In genomic region chr2:88170472-88170892, GRCh38 we compare ENCODE assay signal across 8 cellular contexts.
DNase-seq lines count a peak whose midpoint lies in the region; ATAC-seq lines count a peak whose summit lies in the region.

No MANE protein-coding gene starts in this region.

- H3K36me3 Mint-ChIP-seq in activated T-cell treated with anti-CD3 and anti-CD28 coated beads, Interleukin-2, amount 50 U/mL, for 24 hours (ENCODE audit: low read depth): no peaks in the 10 kb centered on the region

- H3K4me3 Mint-ChIP-seq in activated T-cell treated with anti-CD3 and anti-CD28 coated beads, Interleukin-2, amount 50 U/mL, for 24 hours: peak overlapping the region; percentile 63
- H3K4me3 Mint-ChIP-seq in stimulated activated naive CD8-positive, alpha-beta T cell treated with anti-CD3 and anti-CD28 coated beads, Interleukin-15, amount 100 ng/mL, for 72 hours: peak overlapping the region; percentile 78 to 80

- H3K4me1 Mint-ChIP-seq in activated T-cell treated with anti-CD3 and anti-CD28 coated beads, Interleukin-2, amount 50 U/mL, for 24 hours (ENCODE audit: low read depth): peaks cover 6% of the 10 kb centered on the region
- H3K4me1 Mint-ChIP-seq in stimulated activated naive CD8-positive, alpha-beta T cell treated with anti-CD3 and anti-CD28 coated beads, Interleukin-15, amount 100 ng/mL, for 72 hours: peaks cover 9% of the 10 kb centered on the region

- DNase-seq in activated T-cell treated with anti-CD3 and anti-CD28 coated beads, Interleukin-2, amount 50 U/mL, for 24 hours: peak; percentile 54
- DNase-seq in activated T-cell treated with anti-CD3 and anti-CD28 coated beads for 4 hours (no peak), astrocyte of the hippocampus (ENCODE audit: low read depth, low spot score) (peak; percentile 65), iris pigment epithelial cell (ENCODE audit: low read depth) (peak; percentile 45), NCI-H2171 treated with DMSO at 0.1 percent for 48 hours (lab: John Stamatoyannopoulos, UW) (no peak), SHP77 treated with DMSO at 0.1 percent for 48 hours (lab: John Stamatoyannopoulos, UW) (no peak)
- peak in 1 of 2 donors; percentile 18 for DNase-seq in stimulated activated naive CD8-positive, alpha-beta T cell treated with anti-CD3 and anti-CD28 coated beads, Interleukin-15, amount 100 ng/mL, for 72 hours

- no peak overlapping the region for H3K27ac Mint-ChIP-seq in activated T-cell treated with anti-CD3 and anti-CD28 coated beads, Interleukin-2, amount 50 U/mL, for 24 hours
- peak overlapping the region; percentile 76 to 91 for H3K27ac Mint-ChIP-seq in stimulated activated naive CD8-positive, alpha-beta T cell treated with anti-CD3 and anti-CD28 coated beads, Interleukin-15, amount 100 ng/mL, for 72 hours

- ATAC-seq in stimulated activated naive CD8-positive, alpha-beta T cell treated with anti-CD3 and anti-CD28 coated beads, Interleukin-15, amount 100 ng/mL, for 72 hours: peak; percentile 62
- ATAC-seq in GM19397 (IDR thresholded peaks at IDR 0.05; ENCODE audit: unreplicated experiment): no peak

- no peaks in the 10 kb centered on the region for H3K9me3 Mint-ChIP-seq in activated T-cell treated with anti-CD3 and anti-CD28 coated beads, Interleukin-2, amount 50 U/mL, for 24 hours
- H3K9me3 Mint-ChIP-seq in stimulated activated naive CD8-positive, alpha-beta T cell treated with anti-CD3 and anti-CD28 coated beads, Interleukin-15, amount 100 ng/mL, for 72 hours: peaks cover 0 to 3% of the 10 kb centered on the region in 2 donors

- peaks cover 16% of the 10 kb centered on the region for H3K27me3 Mint-ChIP-seq in activated T-cell treated with anti-CD3 and anti-CD28 coated beads, Interleukin-2, amount 50 U/mL, for 24 hours
- H3K27me3 Mint-ChIP-seq in stimulated activated naive CD8-positive, alpha-beta T cell treated with anti-CD3 and anti-CD28 coated beads, Interleukin-15, amount 100 ng/mL, for 72 hours: peaks cover 12% of the 10 kb centered on the region

Comparison
In these comparisons a context has a peak if more than half of its experiments do, and no peak if none do; other contexts are left out.
1. DNase-seq: peak in activated T-cell treated with anti-CD3 and anti-CD28 coated beads, Interleukin-2, amount 50 U/mL, for 24 hours (single experiment), astrocyte of the hippocampus (single experiment) and iris pigment epithelial cell (single experiment); none in activated T-cell treated with anti-CD3 and anti-CD28 coated beads for 4 hours (single experiment), NCI-H2171 treated with DMSO at 0.1 percent for 48 hours (single experiment) and SHP77 treated with DMSO at 0.1 percent for 48 hours (single experiment).